Comparison of ENCODE assay signal across 9 cellular contexts in the genomic region with DNA sequence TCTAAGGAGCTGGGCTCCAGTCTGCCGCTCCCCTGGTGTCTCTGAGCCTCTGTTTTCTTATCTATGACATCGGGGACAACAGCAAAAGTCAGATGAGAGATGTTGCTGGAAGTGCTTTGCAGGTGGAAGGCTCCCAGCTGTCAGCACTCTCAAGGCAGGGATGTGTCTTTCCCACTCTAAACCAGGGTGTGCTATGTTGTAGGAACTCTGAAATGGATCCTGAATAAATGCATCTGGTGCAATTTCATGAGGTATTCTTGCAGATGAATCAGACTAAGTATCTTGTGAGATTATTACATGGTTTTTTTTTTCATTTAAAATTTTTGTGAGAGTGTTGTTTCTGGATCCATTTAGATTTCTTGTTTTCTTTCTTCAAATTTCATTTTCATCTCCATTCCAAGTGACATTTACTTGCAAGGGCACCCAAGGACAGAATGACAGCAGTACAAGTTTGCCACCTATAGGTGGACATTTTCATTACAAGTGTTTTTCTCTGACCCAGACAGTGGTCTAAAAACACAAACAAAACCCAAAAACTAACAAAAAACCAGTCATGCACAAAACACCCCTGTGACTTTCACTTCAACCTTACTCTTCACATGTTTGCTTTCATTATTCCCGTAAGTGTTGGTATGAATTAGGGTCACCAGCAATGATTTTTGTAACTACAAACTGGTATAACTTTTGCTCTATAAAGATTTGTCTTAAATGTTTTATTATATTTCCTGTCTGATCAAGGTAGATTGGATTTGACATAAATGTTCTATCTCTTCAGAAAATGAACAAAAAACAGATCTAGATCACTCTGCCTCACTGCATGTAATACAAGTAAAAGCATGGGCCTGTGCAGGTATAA. TPM values are rescaled to one million over a fixed set of nuclear protein-coding genes. Genes with fewer than 3 reads are reported as not detected.
A peak's percentile ranks its signal among the peaks of the same experiment; 100 is the strongest.
DNase-seq lines count a peak whose midpoint lies in the region; ATAC-seq, FAIRE-seq and TF ChIP-seq lines count a peak whose summit lies in the region.
"Had no signal": no experiment of that assay in that cellular context is flagged by ENCODE, and none has a peak within 500 bp of the region (broad histone marks: within the 10 kb centered on the region; RNA-seq: fewer than 3 reads in every experiment).

No MANE protein-coding gene starts in this region.

- H2AK5ac ChIP-seq in H9 (ENCODE audit: insufficient read length, low read length), result no peak overlapping the region

- H3F3A ChIP-seq in Loucy (ENCODE audit: low read depth), result no peaks in the 10 kb centered on the region

- no peaks in the 10 kb centered on the region for H3K36me3 ChIP-seq in Loucy (ENCODE audit: insufficient read depth, low read length)
- no peaks in the 10 kb centered on the region for H3K36me3 ChIP-seq in WERI-Rb-1
- H3K36me3 ChIP-seq in keratinocyte (ENCODE audit: control insufficient read depth in 2 of 2, extremely low read depth in 1 of 2, insufficient read depth in 2 of 2, low read length in 2 of 2), result no peaks in the 10 kb centered on the region

- no peaks in the 10 kb centered on the region for H3K36me3 Mint-ChIP-seq in activated CD8-positive, alpha-beta T cell treated with anti-CD3 and anti-CD28 coated beads for 36 hours (ENCODE audit: low read depth)
- H3K36me3 Mint-ChIP-seq in activated CD8-positive, alpha-beta T cell treated with anti-CD3 and anti-CD28 coated beads, Interleukin-2, amount 10 ng/mL, durations not matched to agents 7 days and 5 days (ENCODE audit: low read depth), result no peaks in the 10 kb centered on the region
- no peaks in the 10 kb centered on the region for H3K36me3 Mint-ChIP-seq in H9 (ENCODE audit: insufficient read depth in 1 of 3, low read depth in 3 of 3)

- H4K20me1 ChIP-seq in H9 (ENCODE audit: control insufficient read depth, insufficient read depth, insufficient read length), result no peaks in the 10 kb centered on the region
- no peaks in the 10 kb centered on the region for H4K20me1 ChIP-seq in Loucy (ENCODE audit: insufficient read depth, low read length, poor library complexity, severe bottlenecking)
- H4K20me1 ChIP-seq in keratinocyte (ENCODE audit: control insufficient read depth, extremely low read depth, insufficient read depth, low read length), result no peaks in the 10 kb centered on the region

- H3K9me1 ChIP-seq in keratinocyte (ENCODE audit: control insufficient read depth, extremely low read depth, insufficient read depth, low read length), result no peaks in the 10 kb centered on the region

- H3K4me3 ChIP-seq in Loucy (ENCODE audit: low read length, poor library complexity, severe bottlenecking) (no peak overlapping the region), WERI-Rb-1 (ENCODE audit: low read depth, low read length) (no peak overlapping the region), keratinocyte (ENCODE audit: control insufficient read depth in 2 of 3, extremely low read depth in 1 of 3, insufficient read depth in 2 of 3, low read depth in 1 of 3, low read length in 3 of 3) (no peak overlapping the region)

- no peaks in the 10 kb centered on the region for H3K4me1 Mint-ChIP-seq in activated CD8-positive, alpha-beta T cell treated with anti-CD3 and anti-CD28 coated beads for 36 hours (ENCODE audit: low read depth)
- no peaks in the 10 kb centered on the region for H3K4me1 Mint-ChIP-seq in activated CD8-positive, alpha-beta T cell treated with anti-CD3 and anti-CD28 coated beads, Interleukin-2, amount 10 ng/mL, durations not matched to agents 7 days and 5 days (ENCODE audit: low read depth)
- no peaks in the 10 kb centered on the region for H3K4me1 Mint-ChIP-seq in H9
- H3K4me1 Mint-ChIP-seq: central memory CD8-positive, alpha-beta T cell had no signal

- H3K9me3 ChIP-seq in H9 (ENCODE audit: control insufficient read depth, low read depth, low read length) (no peaks in the 10 kb centered on the region), Loucy (ENCODE audit: insufficient read depth, low read depth, low read length) (no peaks in the 10 kb centered on the region), WERI-Rb-1 (ENCODE audit: severe bottlenecking) (no peaks in the 10 kb centered on the region), keratinocyte (ENCODE audit: control insufficient read depth, low read depth, low read length) (no peaks in the 10 kb centered on the region)

- H2BK12ac ChIP-seq in H9 (ENCODE audit: insufficient read length, low read depth, low read length), result no peak overlapping the region

- FAIRE-seq in keratinocyte (lab: Jason Lieb, UNC), result peak; percentile 32

- no peak overlapping the region for H4K5ac ChIP-seq in H9 (ENCODE audit: insufficient read length, low read depth, low read length)

- peak; percentile 69 for TF ChIP-seq CTCF in activated CD8-positive, alpha-beta T cell treated with anti-CD3 and anti-CD28 coated beads for 36 hours (IDR thresholded peaks at IDR 0.05)
- TF ChIP-seq CTCF in H9 (conservative IDR thresholded peaks at IDR 0.05), result peak; percentile 86
- peak; percentile 91 for TF ChIP-seq CTCF in Loucy (conservative IDR thresholded peaks at IDR 0.05; ENCODE audit: low read length)
- peak; percentile 52; the same call in 1 of the 2 replicates for TF ChIP-seq CTCF in WERI-Rb-1 (IDR thresholded peaks at IDR 0.05; ENCODE audit: low read depth, low read length)
- TF ChIP-seq CTCF in keratinocyte (optimal IDR thresholded peaks at IDR 0.05 in 1 of 3, IDR thresholded peaks at IDR 0.05 in 1 of 3, conservative IDR thresholded peaks at IDR 0.05 in 1 of 3; ENCODE audit: extremely low read depth in 1 of 3, insufficient read depth in 2 of 3, low read length in 3 of 3), result peak; percentile 51 to 62 (median 53)

- peaks cover 26% of the 10 kb centered on the region for H3K27me3 Mint-ChIP-seq in activated CD8-positive, alpha-beta T cell treated with anti-CD3 and anti-CD28 coated beads for 36 hours
- H3K27me3 Mint-ChIP-seq in activated CD8-positive, alpha-beta T cell treated with anti-CD3 and anti-CD28 coated beads, Interleukin-2, amount 10 ng/mL, durations not matched to agents 7 days and 5 days (ENCODE audit: low read depth), result peaks cover 11% of the 10 kb centered on the region
- H3K27me3 Mint-ChIP-seq in H9 (ENCODE audit: low read depth), result peaks cover 10% of the 10 kb centered on the region

- ATAC-seq in activated CD8-positive, alpha-beta T cell treated with anti-CD3 and anti-CD28 coated beads for 36 hours, result peak; percentile 55
- no peak for ATAC-seq in activated CD8-positive, alpha-beta T cell treated with anti-CD3 and anti-CD28 coated beads, Interleukin-2, amount 10 ng/mL, durations not matched to agents 7 days and 5 days

- H3K27me3 ChIP-seq in H9 (ENCODE audit: insufficient read depth, low read length), result no peaks in the 10 kb centered on the region
- H3K27me3 ChIP-seq in Loucy (ENCODE audit: insufficient read depth, low read length, poor library complexity, severe bottlenecking), result no peaks in the 10 kb centered on the region
- H3K27me3 ChIP-seq in WERI-Rb-1 (ENCODE audit: insufficient read depth, low read depth, severe bottlenecking), result no peaks in the 10 kb centered on the region
- peaks cover 9% of the 10 kb centered on the region for H3K27me3 ChIP-seq in keratinocyte (ENCODE audit: control insufficient read depth, extremely low read depth, insufficient read depth, low read length)

- H3T11ph ChIP-seq in H9 (ENCODE audit: low read length), result no peak overlapping the region

- H3K4me1 ChIP-seq in H9 (ENCODE audit: insufficient read depth, low read length) (no peaks in the 10 kb centered on the region), Loucy (ENCODE audit: insufficient read depth, low read length, poor library complexity, severe bottlenecking) (no peaks in the 10 kb centered on the region), keratinocyte (ENCODE audit: control insufficient read depth, extremely low read depth, insufficient read depth, low read length) (no peaks in the 10 kb centered on the region)

- H3K14ac ChIP-seq in H9 (ENCODE audit: insufficient read depth, low read length), result no peak overlapping the region

- H2AFZ ChIP-seq in H9 (ENCODE audit: low read length), result no peak overlapping the region
- H2AFZ ChIP-seq in Loucy (ENCODE audit: low read length), result peak overlapping the region; percentile 49
- H2AFZ ChIP-seq in keratinocyte (ENCODE audit: control insufficient read depth, low read length), result no peak overlapping the region

- no peak overlapping the region for H3K27ac ChIP-seq in H9 (ENCODE audit: insufficient read length, low read depth, low read length)
- H3K27ac ChIP-seq in WERI-Rb-1, result no peak overlapping the region
- no peak overlapping the region for H3K27ac ChIP-seq in keratinocyte (ENCODE audit: control insufficient read depth, insufficient read depth, low read length)

- no peak overlapping the region for H3K27ac Mint-ChIP-seq in activated CD8-positive, alpha-beta T cell treated with anti-CD3 and anti-CD28 coated beads for 36 hours
- H3K27ac Mint-ChIP-seq in activated CD8-positive, alpha-beta T cell treated with anti-CD3 and anti-CD28 coated beads, Interleukin-2, amount 10 ng/mL, durations not matched to agents 7 days and 5 days, result no peak overlapping the region
- H3K27ac Mint-ChIP-seq in H9, result no peak overlapping the region

- no peak overlapping the region for H3K4ac ChIP-seq in H9 (ENCODE audit: low read depth, low read length)

- H3K79me2 ChIP-seq in H9 (ENCODE audit: insufficient read depth, low read length), result no peaks in the 10 kb centered on the region
- H3K79me2 ChIP-seq in Loucy (ENCODE audit: insufficient read depth, low read length), result no peaks in the 10 kb centered on the region
- H3K79me2 ChIP-seq in keratinocyte (ENCODE audit: control insufficient read depth, insufficient read depth, low read length), result no peaks in the 10 kb centered on the region

- no peaks in the 10 kb centered on the region for H3K79me1 ChIP-seq in H9 (ENCODE audit: insufficient read depth, low read depth, low read length, poor library complexity, severe bottlenecking)

- H2BK5ac ChIP-seq in H9 (ENCODE audit: insufficient read length, low read length), result no peak overlapping the region

- no peak for DNase-seq in activated CD8-positive, alpha-beta T cell treated with anti-CD3 and anti-CD28 coated beads for 36 hours
- DNase-seq in activated CD8-positive, alpha-beta T cell treated with anti-CD3 and anti-CD28 coated beads, Interleukin-2, amount 10 ng/mL, durations not matched to agents 7 days and 5 days, result no peak
- DNase-seq in H9 (no peak), WERI-Rb-1 (no peak), keratinocyte (ENCODE audit: low read depth, low spot score) (no peak), activated gamma-delta T cell treated with Interleukin-2 at 50 U/mL for 16 hours (no peak)
- no peak for DNase-seq in stimulated activated CD4-positive, alpha-beta T cell treated with anti-CD3 and anti-CD28 coated beads, Interleukin-4, amount 100 ng/mL, for 4 hours

- H3K56ac ChIP-seq in H9 (ENCODE audit: insufficient read length, low read depth, low read length), result no peak overlapping the region

- H3K4me2 ChIP-seq in H9 (ENCODE audit: insufficient read depth, insufficient read length, low read length) (no peak overlapping the region), Loucy (ENCODE audit: low read depth, low read length, poor library complexity, severe bottlenecking) (no peak overlapping the region), keratinocyte (ENCODE audit: control insufficient read depth, extremely low read depth, insufficient read depth, low read depth, low read length) (no peak overlapping the region)

- H2BK15ac ChIP-seq in H9 (ENCODE audit: low read depth, low read length), result no peak overlapping the region

- no peak overlapping the region for H2BK120ac ChIP-seq in H9 (ENCODE audit: low read depth, low read length, poor library complexity, severe bottlenecking)

- no peak overlapping the region for H4K8ac ChIP-seq in H9 (replicated peaks; ENCODE audit: insufficient read length, low read depth, low read length)

- H3K9ac ChIP-seq in H9 (ENCODE audit: extremely low read depth, insufficient read length, low read length) (no peak overlapping the region), Loucy (ENCODE audit: low read depth, low read length, poor library complexity, severe bottlenecking) (no peak overlapping the region), keratinocyte (ENCODE audit: control insufficient read depth, extremely low read depth, insufficient read depth, low read length) (no peak overlapping the region)

- no peaks in the 10 kb centered on the region for H3K9me2 ChIP-seq in Loucy (replicated peaks; ENCODE audit: low read depth, low read length)

- dilution Hi-C loops in keratinocyte (cut with MboI; ENCODE audit: extremely low pct_ligation_motif_present, low sequenced_read_pairs), result no loop called here

- POLR2A ChIA-PET in activated CD8-positive, alpha-beta T cell treated with anti-CD3 and anti-CD28 coated beads for 36 hours (lab: Charles Lee), result no interaction called here
- POLR2A ChIA-PET in activated CD8-positive, alpha-beta T cell treated with anti-CD3 and anti-CD28 coated beads, Interleukin-2, amount 10 ng/mL, durations not matched to agents 7 days and 5 days (lab: Charles Lee), result no interaction called here

- H3K23me2 ChIP-seq in H9 (ENCODE audit: insufficient read length, low read depth, low read length, poor library complexity, severe bottlenecking), result no peaks in the 10 kb centered on the region

- no peaks in the 10 kb centered on the region for H3K9me3 Mint-ChIP-seq in activated CD8-positive, alpha-beta T cell treated with anti-CD3 and anti-CD28 coated beads for 36 hours
- no peaks in the 10 kb centered on the region for H3K9me3 Mint-ChIP-seq in activated CD8-positive, alpha-beta T cell treated with anti-CD3 and anti-CD28 coated beads, Interleukin-2, amount 10 ng/mL, durations not matched to agents 7 days and 5 days (ENCODE audit: insufficient read depth)
- H3K9me3 Mint-ChIP-seq in H9, result no peaks in the 10 kb centered on the region
- H3K9me3 Mint-ChIP-seq: central memory CD8-positive, alpha-beta T cell had no signal

- intact Hi-C loops in activated CD8-positive, alpha-beta T cell treated with anti-CD3 and anti-CD28 coated beads for 36 hours (cut with micrococcal nuclease), result loop anchor here (2.0 to 5.0 kb wide), 3 partner anchors 363 to 477 kb away; no protein-coding TSS in a partner anchor

- no peak overlapping the region for H2BK20ac ChIP-seq in H9 (ENCODE audit: low read depth, low read length, poor library complexity, severe bottlenecking)

- WGBS in H9 (ENCODE audit: extremely low coverage, insufficient read length, low lambda C conversion rate), result no CpG with 5 or more reads among the region's 3 CpGs

- no peak overlapping the region for H3K18ac ChIP-seq in H9 (ENCODE audit: insufficient read length, low read depth, low read length)

- CTCF ChIA-PET in activated CD8-positive, alpha-beta T cell treated with anti-CD3 and anti-CD28 coated beads for 36 hours (lab: Charles Lee), result interaction anchor here (0.8 to 1.3 kb wide), 6 partner anchors 13 to 611 kb away, joined by 3 to 6 read pairs (median 3); no protein-coding TSS in a partner anchor
- CTCF ChIA-PET in activated CD8-positive, alpha-beta T cell treated with anti-CD3 and anti-CD28 coated beads, Interleukin-2, amount 10 ng/mL, durations not matched to agents 7 days and 5 days (lab: Charles Lee), result interaction anchor here (0.7 to 1.1 kb wide), 3 partner anchors 8 to 367 kb away, joined by 3 read pairs; no protein-coding TSS in a partner anchor

- no peak overlapping the region for H3K23ac ChIP-seq in H9 (ENCODE audit: insufficient read length, low read depth, low read length)

- H4K91ac ChIP-seq in H9 (ENCODE audit: insufficient read length, low read depth, low read length), result no peak overlapping the region

- H3K4me3 Mint-ChIP-seq in activated CD8-positive, alpha-beta T cell treated with anti-CD3 and anti-CD28 coated beads for 36 hours, result no peak overlapping the region
- no peak overlapping the region for H3K4me3 Mint-ChIP-seq in activated CD8-positive, alpha-beta T cell treated with anti-CD3 and anti-CD28 coated beads, Interleukin-2, amount 10 ng/mL, durations not matched to agents 7 days and 5 days
- H3K4me3 Mint-ChIP-seq in H9, result no peak overlapping the region
- H3K4me3 Mint-ChIP-seq: central memory CD8-positive, alpha-beta T cell had no signal

RNA-seq across cellular contexts. Expression of a gene that starts 14.7 kb away (rescaled TPM):
- total RNA-seq in activated CD8-positive, alpha-beta T cell treated with anti-CD3 and anti-CD28 coated beads for 36 hours, result not detected
- total RNA-seq in activated CD8-positive, alpha-beta T cell treated with anti-CD3 and anti-CD28 coated beads, Interleukin-2, amount 10 ng/mL, durations not matched to agents 7 days and 5 days, result not detected
- total RNA-seq in H9 (2021), result 0.07 TPM in 1 of 2 replicates, not detected in the other
- polyA plus RNA-seq in keratinocyte, result not detected in 3 replicates
- not detected for polyA plus RNA-seq in keratinocyte (2011; ENCODE audit: low read depth)
- not detected in 2 replicates for polyA plus RNA-seq in keratinocyte (2011; cell fraction: cytosol; rRNA removed)
- polyA plus RNA-seq in keratinocyte (2011; cell fraction: nucleus; rRNA removed), result not detected in 2 replicates
- polyA plus RNA-seq in keratinocyte (2012; ENCODE audit: low replicate concordance), result not detected in 2 replicates
- not detected in 3 replicates for polyA minus RNA-seq in keratinocyte
- not detected for polyA minus RNA-seq in keratinocyte (2011; cell fraction: cytosol; rRNA and poly(A)+ RNA removed)
- not detected in 2 replicates for polyA minus RNA-seq in keratinocyte (2011; cell fraction: nucleus; rRNA and poly(A)+ RNA removed)
